Comparison of ENCODE assay signal across 8 cellular contexts in the genomic region with DNA sequence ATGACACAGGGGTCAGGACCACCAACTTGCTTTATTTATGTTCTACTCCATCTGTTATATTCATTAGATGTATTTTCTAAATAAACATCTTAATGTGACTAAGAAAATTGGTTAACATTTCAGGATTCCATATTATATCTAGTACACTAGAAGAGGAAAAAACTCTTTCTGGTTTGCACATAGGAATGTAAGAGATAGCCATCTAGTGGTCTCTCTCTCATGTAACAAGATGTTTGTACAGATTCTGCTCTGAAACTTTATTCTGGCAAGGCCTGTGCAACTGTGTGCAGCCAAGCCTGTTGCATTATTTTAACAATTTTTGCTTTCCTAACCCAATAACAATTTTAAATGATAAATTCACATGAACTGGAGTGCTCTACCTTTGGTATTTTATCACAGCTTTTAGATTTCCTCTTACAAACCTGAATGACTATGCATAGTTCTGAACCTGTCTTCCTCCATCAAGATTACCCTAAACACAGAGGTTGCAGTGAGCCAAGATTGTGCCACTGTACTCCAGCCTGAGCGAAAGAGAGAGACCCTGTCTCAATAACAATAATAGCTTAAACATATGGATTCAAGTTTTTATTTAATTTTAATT.
DNase-seq lines count a peak whose midpoint lies in the region; ATAC-seq, FAIRE-seq and TF ChIP-seq lines count a peak whose summit lies in the region.

No MANE protein-coding gene starts in this region.

- H3K4me2 ChIP-seq in H1 (ENCODE audit: insufficient read depth in 1 of 2, low read depth in 2 of 2, low read length in 2 of 2) = no peak overlapping the region

- H3K36me3 ChIP-seq in H1 (ENCODE audit: control insufficient read depth in 2 of 4, insufficient read depth in 4 of 4, low read length in 3 of 4) = no peaks in the 10 kb centered on the region; a peak in 1 of 8 replicates

- no peaks in the 10 kb centered on the region for H3K9me3 Mint-ChIP-seq in neural crest cell

- no peak overlapping the region for H3K14ac ChIP-seq in H1 (ENCODE audit: insufficient read length)

- ATAC-seq in GM18861 (IDR thresholded peaks at IDR 0.05; ENCODE audit: unreplicated experiment) = peak; percentile 60

- H3K56ac ChIP-seq in H1 (replicated peaks; ENCODE audit: insufficient read length, low read depth, low read length) = no peak overlapping the region

- POLR2A ChIA-PET in H1 (lab: Charles Lee; ENCODE audit: partially characterized antibody) = interaction anchor here (0.6 kb wide), 1 partner anchor 46 kb away, joined by 3 read pairs; no protein-coding TSS in a partner anchor

- H3K4me3 Mint-ChIP-seq in neural crest cell = no peak overlapping the region

- no peaks in the 10 kb centered on the region for H3K9me3 ChIP-seq in H1 (ENCODE audit: insufficient read depth in 2 of 2, low read depth in 1 of 2, low read length in 1 of 2)

- H3K79me2 ChIP-seq in H1 (ENCODE audit: control insufficient read depth in 1 of 2, insufficient read depth in 2 of 2, low read length in 2 of 2) = no peaks in the 10 kb centered on the region

- WGBS in H1 (ENCODE audit: extremely low coverage in 1 of 2, insufficient coverage in 1 of 2, insufficient read length in 1 of 2, insufficient replicate concordance in 2 of 2, low coverage in 1 of 2, low lambda C conversion rate in 2 of 2, missing lambda C conversion rate in 1 of 2), 2 experiments = 77% methylated on average over 1 of the region's 1 CpG; no CpG with 5 or more reads in 1 of the 2 experiments

- FAIRE-seq in H1 (lab: Jason Lieb, UNC) = no peak

- H3K27ac Mint-ChIP-seq in neural crest cell (ENCODE audit: unreplicated experiment) = no peak overlapping the region

- TF ChIP-seq CTCF in H1 (IDR thresholded peaks at IDR 0.05; ENCODE audit: control extremely low read depth in 1 of 3, insufficient read depth in 1 of 3, low read depth in 1 of 3, low read length in 3 of 3) = peak in 2 of 3 experiments; percentile 22 to 29; a peak in 2 of 4 replicates
- TF ChIP-seq CTCF in neural crest cell (conservative IDR thresholded peaks at IDR 0.05) = peak; percentile 59

- CTCF ChIA-PET in H1 (lab: Charles Lee; ENCODE audit: partially characterized antibody) = interaction anchor here (0.7 to 5.3 kb wide), 20 partner anchors 11 to 404 kb away, joined by 3 to 29 read pairs (median 5); no protein-coding TSS in a partner anchor

- peak; percentile 23 for DNase-seq in AG08396 (ENCODE audit: low spot score)
- peak; percentile 26 for DNase-seq in NAMALWA (ENCODE audit: low spot score)
- DNase-seq in H1 (ENCODE audit: low read depth in 1 of 2, low spot score in 2 of 2) = no peak
- no peak for DNase-seq in neural crest cell (ENCODE audit: low read depth, low spot score)
- DNase-seq in NCI-H1092 treated with DMSO at 0.1 percent for 48 hours (lab: John Stamatoyannopoulos, UW) = no peak
- DNase-seq in activated CD4-positive, alpha-beta T cell treated with anti-CD3 and anti-CD28 coated beads for 48 hours = no peak
- no peak for DNase-seq in effector CD8-positive, alpha-beta T cell (lab: John Stamatoyannopoulos, UW)

- H2BK12ac ChIP-seq in H1 (ENCODE audit: low read depth, low read length) = no peak overlapping the region

- no peaks in the 10 kb centered on the region for H3K23me2 ChIP-seq in H1 (ENCODE audit: low read depth, low read length)

- H2BK5ac ChIP-seq in H1 (ENCODE audit: low read depth, low read length) = no peak overlapping the region

- H3K36me3 Mint-ChIP-seq in neural crest cell (ENCODE audit: low read depth) = no peaks in the 10 kb centered on the region

- peak; percentile 37 to 48; a peak in 3 of 4 replicates for TF ChIP-seq RAD21 in H1 (IDR thresholded peaks at IDR 0.05 in 1 of 2, conservative IDR thresholded peaks at IDR 0.05 in 1 of 2; ENCODE audit: low read depth in 2 of 2, low read length in 2 of 2)

- no peaks in the 10 kb centered on the region for H4K20me1 ChIP-seq in H1 (replicated peaks in 1 of 2; ENCODE audit: control insufficient read depth in 1 of 2, insufficient read depth in 2 of 2, low read length in 2 of 2)

- TF ChIP-seq POLR2A in H1 (IDR thresholded peaks at IDR 0.05; ENCODE audit: control extremely low read depth in 1 of 2, low read depth in 2 of 2, low read length in 2 of 2) = no peak

- H3K4me3 ChIP-seq in H1 (ENCODE audit: extremely low read depth in 1 of 4, insufficient read depth in 2 of 4, low read depth in 3 of 4, low read length in 4 of 4) = no peak overlapping the region

- H3K18ac ChIP-seq in H1 (ENCODE audit: extremely low read depth, low read length) = no peak overlapping the region

- H2AFZ ChIP-seq in H1 (ENCODE audit: low read length) = no peak overlapping the region

- H3K4me1 Mint-ChIP-seq in neural crest cell = peaks cover 9% of the 10 kb centered on the region

- H3K79me1 ChIP-seq in H1 (ENCODE audit: low read depth, low read length) = no peaks in the 10 kb centered on the region

- H2BK20ac ChIP-seq in H1 (ENCODE audit: low read length) = no peak overlapping the region

- H2BK120ac ChIP-seq in H1 (replicated peaks; ENCODE audit: low read depth, low read length) = no peak overlapping the region

- no peak overlapping the region for H3K23ac ChIP-seq in H1 (ENCODE audit: insufficient read length)

- no peak overlapping the region for H2AK5ac ChIP-seq in H1 (ENCODE audit: low read depth, low read length)

- H3K4me1 ChIP-seq in H1 (replicated peaks in 1 of 4; ENCODE audit: control insufficient read depth in 3 of 4, insufficient read depth in 4 of 4, low read length in 3 of 4) = no peaks in the 10 kb centered on the region

- no peak overlapping the region for H3K27ac ChIP-seq in H1 (ENCODE audit: low read depth, low read length)

- H3K27me3 Mint-ChIP-seq in neural crest cell (ENCODE audit: low read depth) = no peaks in the 10 kb centered on the region

- H4K8ac ChIP-seq in H1 (ENCODE audit: extremely low read depth, insufficient read depth, low read length) = no peak overlapping the region

- H3K9ac ChIP-seq in H1 (replicated peaks in 1 of 4; ENCODE audit: extremely low read depth in 1 of 4, low read depth in 3 of 4, low read length in 3 of 4) = no peak overlapping the region

- no peak overlapping the region for H4K5ac ChIP-seq in H1 (ENCODE audit: insufficient read length, low read depth, low read length)

- H3K27me3 ChIP-seq in H1 (replicated peaks in 1 of 4; ENCODE audit: control insufficient read depth in 3 of 4, extremely low read depth in 1 of 4, insufficient read depth in 3 of 4, low read length in 3 of 4) = no peaks in the 10 kb centered on the region

- H4K91ac ChIP-seq in H1 (replicated peaks; ENCODE audit: insufficient read length, low read length) = no peak overlapping the region

- TF ChIP-seq EP300 in H1 (IDR thresholded peaks at IDR 0.05; ENCODE audit: borderline replicate concordance in 1 of 2, low read depth in 2 of 2, low read length in 2 of 2) = no peak

- H2BK15ac ChIP-seq in H1 (ENCODE audit: low read length) = no peak overlapping the region

- H3K4ac ChIP-seq in H1 (replicated peaks; ENCODE audit: insufficient read length, low read depth, low read length) = no peak overlapping the region

TF ChIP-seq in H1, 55 proteins besides CTCF, POLR2A, EP300 and RAD21:
- TF ChIP-seq POLR2AphosphoS5 (IDR thresholded peaks at IDR 0.05; ENCODE audit: low read depth, low read length) (no peak), TCF12 (IDR thresholded peaks at IDR 0.05; ENCODE audit: low read depth, low read length) (no peak), NRF1 (IDR thresholded peaks at IDR 0.05; ENCODE audit: low read depth, low read length) (no peak), CREB1 (IDR thresholded peaks at IDR 0.05) (no peak), SUZ12 (IDR thresholded peaks at IDR 0.05; ENCODE audit: low read length) (no peak), CEBPB (IDR thresholded peaks at IDR 0.05; ENCODE audit: low read depth, low read length) (no peak)
- TF ChIP-seq, protein P1, sequence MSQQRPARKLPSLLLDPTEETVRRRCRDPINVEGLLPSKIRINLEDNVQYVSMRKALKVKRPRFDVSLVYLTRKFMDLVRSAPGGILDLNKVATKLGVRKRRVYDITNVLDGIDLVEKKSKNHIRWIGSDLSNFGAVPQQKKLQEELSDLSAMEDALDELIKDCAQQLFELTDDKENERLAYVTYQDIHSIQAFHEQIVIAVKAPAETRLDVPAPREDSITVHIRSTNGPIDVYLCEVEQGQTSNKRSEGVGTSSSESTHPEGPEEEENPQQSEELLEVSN (IDR thresholded peaks at IDR 0.05) = no peak

Comparison
In these comparisons a context has a peak if more than half of its experiments do, and no peak if none do; other contexts are left out.
1. DNase-seq: peak in AG08396 (single experiment) and NAMALWA (single experiment); none in H1 (0 of 2), neural crest cell (single experiment), NCI-H1092 treated with DMSO at 0.1 percent for 48 hours (single experiment), activated CD4-positive, alpha-beta T cell treated with anti-CD3 and anti-CD28 coated beads for 48 hours (single experiment) and effector CD8-positive, alpha-beta T cell (single experiment).